Comparison of ENCODE assay signal across 8 cellular contexts in genomic region chr2:30711646-30712085, GRCh38.
DNase-seq lines count a peak whose midpoint lies in the region; ATAC-seq, FAIRE-seq and TF ChIP-seq lines count a peak whose summit lies in the region.

No MANE protein-coding gene starts in this region.

- H3K36me3 ChIP-seq in H7 (replicated peaks; ENCODE audit: control insufficient read depth, insufficient read depth, low read length) (no peaks in the 10 kb centered on the region), testis (ENCODE audit: low read depth, missing control alignments) (no peaks in the 10 kb centered on the region)

- ATAC-seq in activated T-cell treated with anti-CD3 and anti-CD28 coated beads, Interleukin-2, amount 50 U/mL, for 72 hours (replicated peaks in 1 of 2): peak; percentile 68 to 71

- H3K27ac ChIP-seq in testis: no peak overlapping the region

- no peaks in the 10 kb centered on the region for H3K4me1 ChIP-seq in testis

- peaks cover 12% of the 10 kb centered on the region for H3K4me1 Mint-ChIP-seq in activated T-cell treated with anti-CD3 and anti-CD28 coated beads, Interleukin-2, amount 50 U/mL, for 72 hours (ENCODE audit: low read depth)

- DNase-seq in H7: peak; percentile 87
- DNase-seq in LoVo (ENCODE audit: low spot score): peak; percentile 84
- peak; percentile 84 for DNase-seq in RPMI7951 (ENCODE audit: low read depth)
- peak; percentile 85 to 91 for DNase-seq in activated T-cell treated with anti-CD3 and anti-CD28 coated beads, Interleukin-2, amount 50 U/mL, for 72 hours
- DNase-seq in fibroblast of the conjunctiva (ENCODE audit: low read depth): peak; percentile 81
- DNase-seq in non-pigmented ciliary epithelial cell (ENCODE audit: low read depth): peak; percentile 73
- DNase-seq in testis: peak; percentile 95

- no peaks in the 10 kb centered on the region for H3K27me3 Mint-ChIP-seq in activated T-cell treated with anti-CD3 and anti-CD28 coated beads, Interleukin-2, amount 50 U/mL, for 72 hours (ENCODE audit: low read depth)

- no peaks in the 10 kb centered on the region for H3K9me3 Mint-ChIP-seq in activated T-cell treated with anti-CD3 and anti-CD28 coated beads, Interleukin-2, amount 50 U/mL, for 72 hours

- no peak overlapping the region for H3K4me3 ChIP-seq in H7 (ENCODE audit: insufficient read depth, low read depth, low read length)
- no peak overlapping the region for H3K4me3 ChIP-seq in testis

- TF ChIP-seq POLR2A in testis (IDR thresholded peaks at IDR 0.05): no peak

- H3K27me3 ChIP-seq in H7 (ENCODE audit: control insufficient read depth, insufficient read depth, low read length): no peaks in the 10 kb centered on the region
- no peaks in the 10 kb centered on the region for H3K27me3 ChIP-seq in testis

- 21 to 33% methylated on average over 4 of the region's 4 CpGs for WGBS in testis, 2 donors

- no peaks in the 10 kb centered on the region for H3K9me3 ChIP-seq in testis

- peak; percentile 83 for FAIRE-seq in G401.6 (lab: Jason Lieb, UNC)

- H3K4me3 Mint-ChIP-seq in activated T-cell treated with anti-CD3 and anti-CD28 coated beads, Interleukin-2, amount 50 U/mL, for 72 hours: no peak overlapping the region

- no peak overlapping the region for H3K27ac Mint-ChIP-seq in activated T-cell treated with anti-CD3 and anti-CD28 coated beads, Interleukin-2, amount 50 U/mL, for 72 hours

- H3K36me3 Mint-ChIP-seq in activated T-cell treated with anti-CD3 and anti-CD28 coated beads, Interleukin-2, amount 50 U/mL, for 72 hours (ENCODE audit: insufficient read depth in 2 of 2): no peaks in the 10 kb centered on the region

- TF ChIP-seq CTCF in testis (IDR thresholded peaks at IDR 0.05): peak; percentile 95 to 98 (median 97)

- intact Hi-C loops in testis (cut with DNase I; ENCODE audit: low total_unique reads): loop anchor here (10.0 kb wide), 2 partner anchors 463 to 623 kb away; no protein-coding TSS in a partner anchor
